8 cellular contexts compared by ENCODE assay signal in genomic region chr20:63627129-63627699, GRCh38. TPM values are rescaled to one million over a fixed set of nuclear protein-coding genes. Genes with fewer than 3 reads are reported as not detected.
DNase-seq lines count a peak whose midpoint lies in the region; ATAC-seq and TF ChIP-seq lines count a peak whose summit lies in the region.

No MANE protein-coding gene starts in this region.

- no peaks in the 10 kb centered on the region for H3K27me3 Mint-ChIP-seq in chondrocyte (ENCODE audit: low read depth)

- no peaks in the 10 kb centered on the region for H3K36me3 Mint-ChIP-seq in chondrocyte (ENCODE audit: low read depth)

- H3K4me1 Mint-ChIP-seq in chondrocyte (ENCODE audit: low read depth): peaks cover 14% of the 10 kb centered on the region

- H3K27ac Mint-ChIP-seq in chondrocyte (ENCODE audit: unreplicated experiment): no peak overlapping the region

- DNase-seq in AG20443 (ENCODE audit: low spot score): peak; percentile 99
- DNase-seq in NCI-H446 treated with DMSO at 0.1 percent for 48 hours (lab: John Stamatoyannopoulos, UW): peak; percentile 87
- DNase-seq in activated CD4-positive, alpha-beta T cell treated with anti-CD3 and anti-CD28 coated beads for 24 hours (ENCODE audit: low read depth in 2 of 2): peak; percentile 87 to 90
- peak; percentile 98 for DNase-seq in chondrocyte (ENCODE audit: low spot score)
- peak; percentile 96 for DNase-seq in kidney tubule cell (ENCODE audit: low spot score)
- DNase-seq in stimulated activated CD4-positive, alpha-beta T cell treated with anti-CD3 and anti-CD28 coated beads, Interleukin-15, amount 100 ng/mL, for 48 hours (ENCODE audit: low read depth in 2 of 2): peak; percentile 89 to 90

- H3K4me3 Mint-ChIP-seq in chondrocyte (ENCODE audit: unreplicated experiment): peak overlapping the region; percentile 71

- no peak for TF ChIP-seq CTCF in chondrocyte (IDR thresholded peaks at IDR 0.05)

- H3K9me3 Mint-ChIP-seq in chondrocyte (ENCODE audit: low read depth): no peaks in the 10 kb centered on the region

- peak; percentile 68 for ATAC-seq in GM19025 (IDR thresholded peaks at IDR 0.05; ENCODE audit: low read depth, unreplicated experiment)
- peak; percentile 66 for ATAC-seq in HG03196 (IDR thresholded peaks at IDR 0.05; ENCODE audit: unreplicated experiment)

RNA-seq across cellular contexts. Expression of gene GMEB2, which starts 0.3 kb away (rescaled TPM):
- total RNA-seq in chondrocyte: 7.8 to 8.5 TPM (median 7.9 TPM) in 3 replicates

RNA-seq across cellular contexts. Expression of gene STMN3, which starts 26.0 kb away (rescaled TPM):
- total RNA-seq in chondrocyte: 7.8 to 15.0 TPM (median 7.8 TPM) in 3 replicates

RNA-seq across cellular contexts. Expression of gene RTEL1, which starts 30.9 kb away (rescaled TPM):
- 20.4 to 45.3 TPM (median 21.9 TPM) in 3 replicates for total RNA-seq in chondrocyte

RNA-seq across cellular contexts. Expression of gene HELZ2, which starts 53.2 kb away (rescaled TPM):
- total RNA-seq in chondrocyte: 13.6 to 18.1 TPM (median 14.9 TPM) in 3 replicates

Comparison
In these comparisons a context has a peak if more than half of its experiments do, and no peak if none do; other contexts are left out.
1. Peak in every context shown above with its lines: DNase-seq and ATAC-seq.